In the genomic region with DNA sequence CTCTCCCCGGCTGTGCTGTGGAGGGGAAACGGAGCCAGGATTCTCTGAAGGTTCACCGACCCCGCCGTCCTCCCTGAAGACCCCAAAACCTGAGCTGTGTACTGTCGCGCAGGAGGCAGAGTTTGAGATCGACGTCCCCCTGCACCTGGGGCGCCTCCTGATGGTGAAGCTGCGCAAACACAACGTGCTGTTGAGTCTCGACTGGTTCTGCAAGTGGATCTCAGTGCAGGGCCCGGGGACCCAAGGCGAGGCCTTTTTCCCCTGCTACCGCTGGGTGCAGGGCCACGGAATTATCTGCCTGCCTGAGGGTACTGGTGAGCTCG, we compare ENCODE assay signal across 10 cellular contexts.
A peak's percentile ranks its signal among the peaks of the same experiment; 100 is the strongest.
DNase-seq lines count a peak whose midpoint lies in the region; ATAC-seq and TF ChIP-seq lines count a peak whose summit lies in the region.
"Had no signal": no experiment of that assay in that cellular context is flagged by ENCODE, and none has a peak within 500 bp of the region (broad histone marks: within the 10 kb centered on the region; RNA-seq: fewer than 3 reads in every experiment).

No MANE protein-coding gene starts in this region.

- H3K27me3 Mint-ChIP-seq in activated T-cell treated with anti-CD3 and anti-CD28 coated beads, Interleukin-2, amount 50 U/mL, for 24 hours = peaks cover 46% of the 10 kb centered on the region
- H3K27me3 Mint-ChIP-seq in activated T-helper 2 cell treated with anti-CD3 and anti-CD28 coated beads, Interferon-gamma antibody, Interleukin-2, Interleukin-4, amounts not matched to agents 10 μg/mL and 5 μg/mL and 100 μg/mL, durations not matched to agents 14 hours and 24 hours and 36 hours (ENCODE audit: low read depth) = peaks cover 37% of the 10 kb centered on the region

- no peak overlapping the region for H3K4me3 Mint-ChIP-seq in activated T-cell treated with anti-CD3 and anti-CD28 coated beads, Interleukin-2, amount 50 U/mL, for 24 hours
- no peak overlapping the region for H3K4me3 Mint-ChIP-seq in activated T-helper 2 cell treated with anti-CD3 and anti-CD28 coated beads, Interferon-gamma antibody, Interleukin-2, Interleukin-4, amounts not matched to agents 10 μg/mL and 5 μg/mL and 100 μg/mL, durations not matched to agents 14 hours and 24 hours and 36 hours (ENCODE audit: low read depth)
- H3K4me3 Mint-ChIP-seq: central memory CD8-positive, alpha-beta T cell had no signal

- H3K36me3 ChIP-seq in heart right ventricle (no peaks in the 10 kb centered on the region), iPS-18a (ENCODE audit: control insufficient read depth, low read depth, low read length) (peaks cover 26% of the 10 kb centered on the region), aorta (ENCODE audit: control insufficient read depth in 1 of 2, insufficient read depth in 2 of 2, low read length in 1 of 2) (no peaks in the 10 kb centered on the region)

- H3K9me3 Mint-ChIP-seq in activated T-cell treated with anti-CD3 and anti-CD28 coated beads, Interleukin-2, amount 50 U/mL, for 24 hours = peaks cover 6% of the 10 kb centered on the region
- no peaks in the 10 kb centered on the region for H3K9me3 Mint-ChIP-seq in activated T-helper 2 cell treated with anti-CD3 and anti-CD28 coated beads, Interferon-gamma antibody, Interleukin-2, Interleukin-4, amounts not matched to agents 10 μg/mL and 5 μg/mL and 100 μg/mL, durations not matched to agents 14 hours and 24 hours and 36 hours
- H3K9me3 Mint-ChIP-seq: central memory CD8-positive, alpha-beta T cell had no signal

- WGBS in heart right ventricle, 2 donors = 7 to 8% methylated on average over 18 of the region's 18 CpGs
- 3 to 8% methylated on average over 18 of the region's 18 CpGs for WGBS in aorta, 2 donors

- H3K4me1 ChIP-seq in heart right ventricle (peaks cover 0 to 9% (median 6%) of the 10 kb centered on the region in 9 donors), iPS-18a (ENCODE audit: control insufficient read depth, low read depth, low read length) (no peaks in the 10 kb centered on the region), aorta (ENCODE audit: control insufficient read depth in 1 of 2, insufficient read depth in 2 of 2, low read length in 2 of 2) (no peaks in the 10 kb centered on the region)

- H3K9ac ChIP-seq in iPS-18a (ENCODE audit: low read length) = no peak overlapping the region

- peaks cover 5 to 78% (median 59%) of the 10 kb centered on the region in 7 donors for H3K27me3 ChIP-seq in heart right ventricle
- peaks cover 29% of the 10 kb centered on the region for H3K27me3 ChIP-seq in iPS-18a (ENCODE audit: control insufficient read depth, insufficient read depth, low read length)
- H3K27me3 ChIP-seq in aorta (ENCODE audit: control insufficient read depth in 1 of 2, insufficient read depth in 2 of 2, low read length in 1 of 2) = no peaks in the 10 kb centered on the region

- no peaks in the 10 kb centered on the region for H3K4me1 Mint-ChIP-seq in activated T-cell treated with anti-CD3 and anti-CD28 coated beads, Interleukin-2, amount 50 U/mL, for 24 hours (ENCODE audit: low read depth)
- no peaks in the 10 kb centered on the region for H3K4me1 Mint-ChIP-seq in activated T-helper 2 cell treated with anti-CD3 and anti-CD28 coated beads, Interferon-gamma antibody, Interleukin-2, Interleukin-4, amounts not matched to agents 10 μg/mL and 5 μg/mL and 100 μg/mL, durations not matched to agents 14 hours and 24 hours and 36 hours (ENCODE audit: low read depth)
- H3K4me1 Mint-ChIP-seq: central memory CD8-positive, alpha-beta T cell had no signal

- peaks cover 0 to 3% (median 0%) of the 10 kb centered on the region in 11 donors for H3K9me3 ChIP-seq in heart right ventricle
- H3K9me3 ChIP-seq in iPS-18a (ENCODE audit: control insufficient read depth, low read depth, low read length) = no peaks in the 10 kb centered on the region
- peaks cover 1% of the 10 kb centered on the region for H3K9me3 ChIP-seq in aorta (ENCODE audit: control insufficient read depth, low read length)

- DNase-seq in heart right ventricle (no peak), Right ventricle myocardium superior (no peak), aorta (no peak)
- peak; percentile 37 for DNase-seq in activated T-cell treated with anti-CD3 and anti-CD28 coated beads, Interleukin-2, amount 50 U/mL, for 24 hours
- DNase-seq in activated T-helper 2 cell treated with anti-CD3 and anti-CD28 coated beads, Interferon-gamma antibody, Interleukin-2, Interleukin-4, amounts not matched to agents 10 μg/mL and 5 μg/mL and 100 μg/mL, durations not matched to agents 14 hours and 24 hours and 36 hours (ENCODE audit: low spot score) = no peak
- DNase-seq: SIG-M5 had no signal

- no peak overlapping the region for H3K27ac Mint-ChIP-seq in activated T-cell treated with anti-CD3 and anti-CD28 coated beads, Interleukin-2, amount 50 U/mL, for 24 hours
- no peak overlapping the region for H3K27ac Mint-ChIP-seq in activated T-helper 2 cell treated with anti-CD3 and anti-CD28 coated beads, Interferon-gamma antibody, Interleukin-2, Interleukin-4, amounts not matched to agents 10 μg/mL and 5 μg/mL and 100 μg/mL, durations not matched to agents 14 hours and 24 hours and 36 hours

- no peaks in the 10 kb centered on the region for H3K36me3 Mint-ChIP-seq in activated T-cell treated with anti-CD3 and anti-CD28 coated beads, Interleukin-2, amount 50 U/mL, for 24 hours (ENCODE audit: low read depth)
- no peaks in the 10 kb centered on the region for H3K36me3 Mint-ChIP-seq in activated T-helper 2 cell treated with anti-CD3 and anti-CD28 coated beads, Interferon-gamma antibody, Interleukin-2, Interleukin-4, amounts not matched to agents 10 μg/mL and 5 μg/mL and 100 μg/mL, durations not matched to agents 14 hours and 24 hours and 36 hours (ENCODE audit: low read depth)

- ATAC-seq in heart right ventricle = no peak
- ATAC-seq in Right ventricle myocardium superior (ENCODE audit: poor library complexity) = no peak
- ATAC-seq in aorta (ENCODE audit: low FRiP score) = peak; percentile 26
- ATAC-seq in GM21390 (IDR thresholded peaks at IDR 0.05; ENCODE audit: unreplicated experiment) = no peak
- no peak for ATAC-seq in GM18907 (IDR thresholded peaks at IDR 0.05; ENCODE audit: unreplicated experiment)

- TF ChIP-seq CTCF in heart right ventricle (IDR thresholded peaks at IDR 0.05) = peak in 7 of 9 donors; percentile 30 to 57 (median 37)

- H3K4me3 ChIP-seq in heart right ventricle = peak overlapping the region in 1 of 10 donors; percentile 20
- H3K4me3 ChIP-seq in iPS-18a (ENCODE audit: low read length) = peak overlapping the region; percentile 38
- no peak overlapping the region for H3K4me3 ChIP-seq in aorta (ENCODE audit: low read length in 2 of 2)

- H3K27ac ChIP-seq in heart right ventricle (no peak overlapping the region), iPS-18a (ENCODE audit: low read length) (no peak overlapping the region), aorta (ENCODE audit: low read depth in 1 of 2, low read length in 2 of 2) (no peak overlapping the region)

- intact Hi-C loops in heart right ventricle (cut with DNase I) = loop anchor here in 3 of 10 donors (10.0 kb wide), 1 partner anchor 229 kb away; no protein-coding TSS in a partner anchor
- intact Hi-C loops in Right ventricle myocardium superior (cut with DNase I) = no loop called here
- intact Hi-C loops in aorta (cut with DNase I) = no loop called here
- intact Hi-C loops in activated T-helper 2 cell treated with anti-CD3 and anti-CD28 coated beads, Interferon-gamma antibody, Interleukin-2, Interleukin-4, amounts not matched to agents 10 μg/mL and 5 μg/mL and 100 μg/mL, durations not matched to agents 14 hours and 24 hours and 36 hours (cut with micrococcal nuclease) = loop anchor here (10.0 kb wide), 2 partner anchors 49 to 229 kb away; no protein-coding TSS in a partner anchor
